In genomic region chr15:50049871-50050270, GRCh38 we compare ENCODE assay signal across 1 cellular context.
TF ChIP-seq lines count a peak whose summit lies in the region.

No MANE protein-coding gene starts in this region.

TF ChIP-seq in IMR-90, 13 proteins besides CTCF, POLR2A, EP300 and RAD21 (continued from another document):
- TF ChIP-seq ELK1 (IDR thresholded peaks at IDR 0.05; ENCODE audit: borderline replicate concordance, low read depth, low read length) (no peak), CEBPB (IDR thresholded peaks at IDR 0.05; ENCODE audit: low read depth, low read length) (peak; percentile 80)
TF ChIP-seq in IMR-90: peak in this region for 3.
